8 cellular contexts compared by ENCODE assay signal in the genomic region with DNA sequence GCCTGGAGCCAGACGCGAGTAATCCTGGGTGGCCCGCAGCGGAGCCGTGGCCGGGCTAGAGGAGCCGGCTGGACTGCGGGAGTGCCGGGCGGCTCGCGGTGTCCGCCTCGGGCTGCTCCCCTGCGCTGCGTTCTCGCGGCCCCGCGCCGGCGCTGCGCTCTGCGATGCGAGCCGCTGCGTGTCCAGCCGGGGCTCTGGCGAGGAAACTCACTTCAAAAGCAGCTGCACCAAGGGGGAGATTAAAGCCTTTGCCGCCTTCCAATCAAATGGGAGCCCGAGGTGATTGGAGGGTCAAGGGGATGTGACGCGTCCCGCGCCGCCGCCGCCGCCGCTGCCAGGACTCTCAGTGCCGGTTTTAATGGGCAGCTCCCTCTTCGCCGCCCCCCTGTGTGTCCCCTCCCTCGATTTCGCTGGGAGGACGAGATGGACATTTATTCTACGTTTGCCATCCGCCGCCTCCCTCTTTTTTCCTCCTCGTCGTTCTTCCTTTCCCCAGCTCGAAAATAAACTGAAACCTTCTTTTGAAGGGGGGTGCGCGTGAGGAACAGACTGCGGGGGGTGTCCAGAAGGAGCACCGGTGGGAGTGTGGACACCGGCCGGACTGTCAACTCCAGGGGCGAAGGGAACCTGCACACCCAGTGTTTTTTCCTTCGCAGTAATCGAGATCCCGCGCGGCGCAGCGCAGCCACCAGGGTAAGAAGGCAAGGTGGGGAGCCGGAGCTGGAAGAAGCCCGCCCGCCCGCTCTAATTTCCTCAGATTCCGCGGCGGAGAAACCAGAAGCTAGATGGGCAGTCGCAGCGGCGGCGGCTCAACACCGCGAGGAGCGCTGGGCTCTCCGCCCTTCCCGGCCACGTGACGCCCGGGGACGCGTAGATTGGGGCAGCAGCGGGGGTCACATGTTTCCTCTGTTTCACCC. TPM values are rescaled to one million over a fixed set of nuclear protein-coding genes. Genes with fewer than 3 reads are reported as not detected.
DNase-seq lines count a peak whose midpoint lies in the region; ATAC-seq and TF ChIP-seq lines count a peak whose summit lies in the region.

A gene with protein sequence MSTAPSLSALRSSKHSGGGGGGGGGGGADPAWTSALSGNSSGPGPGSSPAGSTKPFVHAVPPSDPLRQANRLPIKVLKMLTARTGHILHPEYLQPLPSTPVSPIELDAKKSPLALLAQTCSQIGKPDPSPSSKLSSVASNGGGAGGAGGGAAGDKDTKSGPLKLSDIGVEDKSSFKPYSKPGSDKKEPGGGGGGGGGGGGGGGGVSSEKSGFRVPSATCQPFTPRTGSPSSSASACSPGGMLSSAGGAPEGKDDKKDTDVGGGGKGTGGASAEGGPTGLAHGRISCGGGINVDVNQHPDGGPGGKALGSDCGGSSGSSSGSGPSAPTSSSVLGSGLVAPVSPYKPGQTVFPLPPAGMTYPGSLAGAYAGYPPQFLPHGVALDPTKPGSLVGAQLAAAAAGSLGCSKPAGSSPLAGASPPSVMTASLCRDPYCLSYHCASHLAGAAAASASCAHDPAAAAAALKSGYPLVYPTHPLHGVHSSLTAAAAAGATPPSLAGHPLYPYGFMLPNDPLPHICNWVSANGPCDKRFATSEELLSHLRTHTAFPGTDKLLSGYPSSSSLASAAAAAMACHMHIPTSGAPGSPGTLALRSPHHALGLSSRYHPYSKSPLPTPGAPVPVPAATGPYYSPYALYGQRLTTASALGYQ (minus strand): TSS at position 196 of the 917 bp plus-strand sequence. CDS start 345 bp downstream, outside the sequence.

- peaks cover 32% of the 10 kb centered on the region for H3K27me3 Mint-ChIP-seq in glutamatergic neuron (ENCODE audit: unreplicated experiment)

- H3K4me3 Mint-ChIP-seq in glutamatergic neuron (ENCODE audit: unreplicated experiment) = peak within 1 kb of the TSS; percentile 98

- H3K27me3 ChIP-seq in HL-60 (ENCODE audit: insufficient read depth, poor library complexity, severe bottlenecking) (no peaks in the 10 kb centered on the region), adipocyte (replicated peaks; ENCODE audit: control insufficient read depth, insufficient read depth, low read length) (no peaks in the 10 kb centered on the region), neuronal stem cell (ENCODE audit: control insufficient read depth in 3 of 3, insufficient read depth in 3 of 3, low read depth in 1 of 3, low read length in 3 of 3) (peaks cover 0 to 46% (median 16%) of the 10 kb centered on the region in 3 experiments)

- H3K36me3 ChIP-seq in adipocyte (ENCODE audit: control insufficient read depth, insufficient read depth, low read length, severe bottlenecking) (peaks cover 11% of the 10 kb centered on the region), neuronal stem cell (replicated peaks in 1 of 2; ENCODE audit: control insufficient read depth in 2 of 2, insufficient read depth in 2 of 2, low read length in 2 of 2) (peaks cover 0 to 28% of the 10 kb centered on the region in 2 donors)

- H3K27ac ChIP-seq in HL-60 (replicated peaks) (peak within 1 kb of the TSS; percentile 88), neuronal stem cell (replicated peaks; ENCODE audit: low read length) (peak within 1 kb of the TSS; percentile 89)

- H3K9me3 ChIP-seq in adipocyte (ENCODE audit: control insufficient read depth, low read length) (no peaks in the 10 kb centered on the region), neuronal stem cell (replicated peaks in 1 of 2; ENCODE audit: control insufficient read depth in 2 of 2, insufficient read depth in 1 of 2, low read depth in 1 of 2, low read length in 2 of 2) (peaks cover 0 to 2% of the 10 kb centered on the region in 2 donors)

- no peaks in the 10 kb centered on the region for H3K36me3 Mint-ChIP-seq in glutamatergic neuron (ENCODE audit: unreplicated experiment)

- peak; percentile 95 for DNase-seq in COLO668 (lab: John Stamatoyannopoulos, UW; ENCODE audit: unreplicated experiment)
- DNase-seq in HL-60 (ENCODE audit: low read depth in 1 of 2, low spot score in 1 of 2) = peak; percentile 78 to 97
- DNase-seq in NCI-H774 (lab: John Stamatoyannopoulos, UW) = peak; percentile 97
- DNase-seq in adipocyte (ENCODE audit: low read depth) = peak; percentile 99
- DNase-seq in glutamatergic neuron = peak; percentile 96
- DNase-seq in neuronal stem cell (ENCODE audit: low spot score) = peak; percentile 97
- DNase-seq in effector CD4-positive, alpha-beta T cell = no peak

- H3K27ac Mint-ChIP-seq in glutamatergic neuron (ENCODE audit: unreplicated experiment) = peak within 1 kb of the TSS; percentile 94

- peak within 1 kb of the TSS; percentile 95 for H2BK5ac ChIP-seq in neuronal stem cell (ENCODE audit: low read length)

- H2AFZ ChIP-seq in neuronal stem cell (ENCODE audit: low read length) = peak within 1 kb of the TSS; percentile 100

- peaks cover 12% of the 10 kb centered on the region for H3K4me1 Mint-ChIP-seq in glutamatergic neuron (ENCODE audit: low read depth, unreplicated experiment)

- H3K4me2 ChIP-seq in neuronal stem cell (ENCODE audit: insufficient read depth, low read length, poor library complexity, severe bottlenecking) = peak within 1 kb of the TSS; percentile 100

- peak within 1 kb of the TSS; percentile 8 for H2AK5ac ChIP-seq in neuronal stem cell (ENCODE audit: low read depth, low read length)

- peaks cover 9% of the 10 kb centered on the region for H3K4me1 ChIP-seq in adipocyte (ENCODE audit: control insufficient read depth, insufficient read depth, low read length)
- H3K4me1 ChIP-seq in neuronal stem cell (ENCODE audit: control insufficient read depth in 2 of 2, insufficient read depth in 1 of 2, low read depth in 1 of 2, low read length in 2 of 2) = peaks cover 12 to 20% of the 10 kb centered on the region in 2 donors

- peak within 1 kb of the TSS; percentile 49 for H3K14ac ChIP-seq in neuronal stem cell (ENCODE audit: low read length)

- no peak for TF ChIP-seq CTCF in HL-60 (IDR thresholded peaks at IDR 0.05; ENCODE audit: insufficient read depth, low read length)
- peak; percentile 19 for TF ChIP-seq CTCF in glutamatergic neuron (IDR thresholded peaks at IDR 0.05; ENCODE audit: partially characterized antibody, unreplicated experiment)

- peak within 1 kb of the TSS; percentile 99 for H2BK15ac ChIP-seq in neuronal stem cell (ENCODE audit: low read length)

- peak within 1 kb of the TSS; percentile 53 for H3K4ac ChIP-seq in neuronal stem cell (ENCODE audit: low read length)

- ATAC-seq in GM19372 (IDR thresholded peaks at IDR 0.05; ENCODE audit: low read depth, unreplicated experiment) = peak; percentile 53

- peaks cover 24% of the 10 kb centered on the region for H3K9me3 Mint-ChIP-seq in glutamatergic neuron (ENCODE audit: unreplicated experiment)

- H3K79me1 ChIP-seq in neuronal stem cell (ENCODE audit: low read depth, low read length) = peaks cover 20% of the 10 kb centered on the region

- peak within 1 kb of the TSS; percentile 69 for H3K4me3 ChIP-seq in HL-60 (replicated peaks; ENCODE audit: insufficient read depth, low read length)
- peak within 1 kb of the TSS; percentile 95 for H3K4me3 ChIP-seq in adipocyte (ENCODE audit: low read length)
- H3K4me3 ChIP-seq in neuronal stem cell (ENCODE audit: low read length in 2 of 2) = peak within 1 kb of the TSS; percentile 59 to 88

- H3K18ac ChIP-seq in neuronal stem cell (ENCODE audit: low read length) = peak within 1 kb of the TSS; percentile 98

- WGBS in neuronal stem cell (ENCODE audit: extremely low coverage in 2 of 2, insufficient read length in 2 of 2, insufficient replicate concordance in 1 of 2), 2 donors = no CpG with 5 or more reads among the region's 88 CpGs

- peak within 1 kb of the TSS; percentile 43 for H4K8ac ChIP-seq in neuronal stem cell (ENCODE audit: low read depth, low read length)

- H3K9ac ChIP-seq in adipocyte (ENCODE audit: low read length) (peak within 1 kb of the TSS; percentile 100), neuronal stem cell (ENCODE audit: low read depth, low read length, poor library complexity) (peak within 1 kb of the TSS; percentile 95)

- H2BK120ac ChIP-seq in neuronal stem cell (ENCODE audit: low read depth, low read length) = peak within 1 kb of the TSS; percentile 97

- H4K91ac ChIP-seq in neuronal stem cell (ENCODE audit: low read depth, low read length, poor library complexity) = no peak within 1 kb of the TSS

- H3K23ac ChIP-seq in neuronal stem cell (ENCODE audit: low read depth, low read length, poor library complexity) = peak within 1 kb of the TSS; percentile 93

- peak within 1 kb of the TSS; percentile 63 for H2BK12ac ChIP-seq in neuronal stem cell (ENCODE audit: low read length)

RNA-seq across cellular contexts. Expression of the gene that starts here (rescaled TPM):
- total RNA-seq in glutamatergic neuron (ENCODE audit: unreplicated experiment) = 5.6 TPM
- polyA plus RNA-seq in neuronal stem cell (2013, experiment 1 of 2) = 9.9 TPM
- 11.2 TPM for polyA plus RNA-seq in neuronal stem cell (2013, experiment 2 of 2)
